In genomic region chr15:74463634-74464033, GRCh38 we compare ENCODE assay signal across 19 cellular contexts. TPM values are rescaled to one million over a fixed set of nuclear protein-coding genes. Genes with fewer than 3 reads are reported as not detected.
DNase-seq lines count a peak whose midpoint lies in the region; ATAC-seq and TF ChIP-seq lines count a peak whose summit lies in the region.
"Had no signal": no experiment of that assay in that cellular context is flagged by ENCODE, and none has a peak within 500 bp of the region (broad histone marks: within the 10 kb centered on the region; RNA-seq: fewer than 3 reads in every experiment).

No MANE protein-coding gene starts in this region.

- ATAC-seq in activated CD4-positive, alpha-beta T cell treated with anti-CD3 and anti-CD28 coated beads for 36 hours = no peak
- ATAC-seq in HG02642 (IDR thresholded peaks at IDR 0.05; ENCODE audit: poor library complexity, unreplicated experiment) (no peak), GM18520 (IDR thresholded peaks at IDR 0.05; ENCODE audit: unreplicated experiment) (no peak)

- peaks cover 46% of the 10 kb centered on the region for H3K4me1 Mint-ChIP-seq in activated CD4-positive, alpha-beta T cell treated with anti-CD3 and anti-CD28 coated beads for 36 hours
- peaks cover 44% of the 10 kb centered on the region for H3K4me1 Mint-ChIP-seq in activated CD4-positive, alpha-beta T cell treated with anti-CD3 and anti-CD28 coated beads, Interleukin-2, amount 10 ng/mL, durations not matched to agents 7 days and 5 days
- peaks cover 39% of the 10 kb centered on the region for H3K4me1 Mint-ChIP-seq in activated T-helper 2 cell treated with anti-CD3 and anti-CD28 coated beads, Interferon-gamma antibody, Interleukin-2, Interleukin-4, amounts not matched to agents 10 μg/mL and 5 μg/mL and 100 μg/mL, durations not matched to agents 14 hours and 24 hours and 36 hours (ENCODE audit: low read depth)
- peaks cover 31% of the 10 kb centered on the region for H3K4me1 Mint-ChIP-seq in neural crest cell

- H3K27ac Mint-ChIP-seq in activated CD4-positive, alpha-beta T cell treated with anti-CD3 and anti-CD28 coated beads for 36 hours = no peak overlapping the region
- no peak overlapping the region for H3K27ac Mint-ChIP-seq in activated CD4-positive, alpha-beta T cell treated with anti-CD3 and anti-CD28 coated beads, Interleukin-2, amount 10 ng/mL, durations not matched to agents 7 days and 5 days
- H3K27ac Mint-ChIP-seq in activated T-helper 2 cell treated with anti-CD3 and anti-CD28 coated beads, Interferon-gamma antibody, Interleukin-2, Interleukin-4, amounts not matched to agents 10 μg/mL and 5 μg/mL and 100 μg/mL, durations not matched to agents 14 hours and 24 hours and 36 hours = no peak overlapping the region
- no peak overlapping the region for H3K27ac Mint-ChIP-seq in neural crest cell (ENCODE audit: unreplicated experiment)

- POLR2A ChIA-PET in activated CD4-positive, alpha-beta T cell treated with anti-CD3 and anti-CD28 coated beads for 36 hours (lab: Charles Lee) = no interaction called here
- POLR2A ChIA-PET in activated CD4-positive, alpha-beta T cell treated with anti-CD3 and anti-CD28 coated beads, Interleukin-2, amount 10 ng/mL, durations not matched to agents 7 days and 5 days (lab: Charles Lee) = no interaction called here

- H3K27me3 Mint-ChIP-seq in activated CD4-positive, alpha-beta T cell treated with anti-CD3 and anti-CD28 coated beads for 36 hours = no peaks in the 10 kb centered on the region
- no peaks in the 10 kb centered on the region for H3K27me3 Mint-ChIP-seq in activated CD4-positive, alpha-beta T cell treated with anti-CD3 and anti-CD28 coated beads, Interleukin-2, amount 10 ng/mL, durations not matched to agents 7 days and 5 days
- H3K27me3 Mint-ChIP-seq in activated T-helper 2 cell treated with anti-CD3 and anti-CD28 coated beads, Interferon-gamma antibody, Interleukin-2, Interleukin-4, amounts not matched to agents 10 μg/mL and 5 μg/mL and 100 μg/mL, durations not matched to agents 14 hours and 24 hours and 36 hours (ENCODE audit: low read depth) = no peaks in the 10 kb centered on the region
- H3K27me3 Mint-ChIP-seq in neural crest cell (ENCODE audit: low read depth) = no peaks in the 10 kb centered on the region

- H3K36me3 Mint-ChIP-seq in activated CD4-positive, alpha-beta T cell treated with anti-CD3 and anti-CD28 coated beads for 36 hours (ENCODE audit: low read depth) = peaks cover 21% of the 10 kb centered on the region
- H3K36me3 Mint-ChIP-seq in activated CD4-positive, alpha-beta T cell treated with anti-CD3 and anti-CD28 coated beads, Interleukin-2, amount 10 ng/mL, durations not matched to agents 7 days and 5 days (ENCODE audit: low read depth) = peaks cover 34% of the 10 kb centered on the region
- peaks cover 40% of the 10 kb centered on the region for H3K36me3 Mint-ChIP-seq in activated T-helper 2 cell treated with anti-CD3 and anti-CD28 coated beads, Interferon-gamma antibody, Interleukin-2, Interleukin-4, amounts not matched to agents 10 μg/mL and 5 μg/mL and 100 μg/mL, durations not matched to agents 14 hours and 24 hours and 36 hours (ENCODE audit: low read depth)
- peaks cover 19% of the 10 kb centered on the region for H3K36me3 Mint-ChIP-seq in neural crest cell (ENCODE audit: low read depth)

- H3K4me3 Mint-ChIP-seq in activated CD4-positive, alpha-beta T cell treated with anti-CD3 and anti-CD28 coated beads for 36 hours = peak overlapping the region; percentile 8
- H3K4me3 Mint-ChIP-seq in activated CD4-positive, alpha-beta T cell treated with anti-CD3 and anti-CD28 coated beads, Interleukin-2, amount 10 ng/mL, durations not matched to agents 7 days and 5 days = no peak overlapping the region
- H3K4me3 Mint-ChIP-seq in activated T-helper 2 cell treated with anti-CD3 and anti-CD28 coated beads, Interferon-gamma antibody, Interleukin-2, Interleukin-4, amounts not matched to agents 10 μg/mL and 5 μg/mL and 100 μg/mL, durations not matched to agents 14 hours and 24 hours and 36 hours (ENCODE audit: low read depth) = peak overlapping the region; percentile 9
- peak overlapping the region; percentile 54 for H3K4me3 Mint-ChIP-seq in neural crest cell

- H3K9me3 Mint-ChIP-seq in activated CD4-positive, alpha-beta T cell treated with anti-CD3 and anti-CD28 coated beads for 36 hours (ENCODE audit: low read depth) = peaks cover 2% of the 10 kb centered on the region
- peaks cover 4% of the 10 kb centered on the region for H3K9me3 Mint-ChIP-seq in activated CD4-positive, alpha-beta T cell treated with anti-CD3 and anti-CD28 coated beads, Interleukin-2, amount 10 ng/mL, durations not matched to agents 7 days and 5 days
- peaks cover 10% of the 10 kb centered on the region for H3K9me3 Mint-ChIP-seq in activated T-helper 2 cell treated with anti-CD3 and anti-CD28 coated beads, Interferon-gamma antibody, Interleukin-2, Interleukin-4, amounts not matched to agents 10 μg/mL and 5 μg/mL and 100 μg/mL, durations not matched to agents 14 hours and 24 hours and 36 hours
- peaks cover 2% of the 10 kb centered on the region for H3K9me3 Mint-ChIP-seq in neural crest cell

- intact Hi-C loops in activated CD4-positive, alpha-beta T cell treated with anti-CD3 and anti-CD28 coated beads for 36 hours (cut with DNase I, micrococcal nuclease) = loop anchor here in 1 of 2 experiments (5.0 kb wide), 2 partner anchors 324 to 496 kb away; no protein-coding TSS in a partner anchor
- intact Hi-C loops in activated T-helper 2 cell treated with anti-CD3 and anti-CD28 coated beads, Interferon-gamma antibody, Interleukin-2, Interleukin-4, amounts not matched to agents 10 μg/mL and 5 μg/mL and 100 μg/mL, durations not matched to agents 14 hours and 24 hours and 36 hours (cut with micrococcal nuclease) = loop anchor here (10.0 kb wide), 2 partner anchors 469 to 991 kb away; partner anchors contain the start of genes PML, SIN3A and STOML1
- intact Hi-C loops in left ventricle myocardium inferior (cut with micrococcal nuclease) = no loop called here

- peaks cover 3% of the 10 kb centered on the region for H3K9me3 ChIP-seq in left ventricle myocardium inferior (replicated peaks)
- H3K9me3 ChIP-seq: BE2C, upper lobe of left lung had no signal

- peaks cover under 1% of the 10 kb centered on the region for H3K36me3 ChIP-seq in left ventricle myocardium inferior
- H3K36me3 ChIP-seq: brain microvascular endothelial cell had no signal

- CTCF ChIA-PET in activated CD4-positive, alpha-beta T cell treated with anti-CD3 and anti-CD28 coated beads for 36 hours (lab: Charles Lee) = interaction anchor here (1.0 kb wide), 1 partner anchor 182 kb away, joined by 5 read pairs; no protein-coding TSS in a partner anchor
- CTCF ChIA-PET in activated CD4-positive, alpha-beta T cell treated with anti-CD3 and anti-CD28 coated beads, Interleukin-2, amount 10 ng/mL, durations not matched to agents 7 days and 5 days (lab: Charles Lee) = interaction anchor here (1.1 kb wide), 1 partner anchor 33 kb away, joined by 3 read pairs; no protein-coding TSS in a partner anchor

- peaks cover 22% of the 10 kb centered on the region for H3K4me1 ChIP-seq in left ventricle myocardium inferior
- H3K4me1 ChIP-seq: BE2C had no signal

- TF ChIP-seq CTCF in GM12875 (IDR thresholded peaks at IDR 0.05; ENCODE audit: borderline replicate concordance, insufficient read depth, low read depth, low read length) (no peak), neural crest cell (conservative IDR thresholded peaks at IDR 0.05) (no peak), left ventricle myocardium inferior (IDR thresholded peaks at IDR 0.05; ENCODE audit: borderline replicate concordance) (no peak)

- no peaks in the 10 kb centered on the region for H3K27me3 ChIP-seq in left ventricle myocardium inferior (ENCODE audit: low read depth)
- H3K27me3 ChIP-seq: BE2C, brain microvascular endothelial cell, upper lobe of left lung had no signal

- DNase-seq in activated CD4-positive, alpha-beta T cell treated with anti-CD3 and anti-CD28 coated beads for 36 hours = no peak
- no peak for DNase-seq in activated CD4-positive, alpha-beta T cell treated with anti-CD3 and anti-CD28 coated beads, Interleukin-2, amount 10 ng/mL, durations not matched to agents 7 days and 5 days
- DNase-seq in activated T-helper 2 cell treated with anti-CD3 and anti-CD28 coated beads, Interferon-gamma antibody, Interleukin-2, Interleukin-4, amounts not matched to agents 10 μg/mL and 5 μg/mL and 100 μg/mL, durations not matched to agents 14 hours and 24 hours and 36 hours (ENCODE audit: low spot score) = no peak
- DNase-seq in neural crest cell (ENCODE audit: low read depth, low spot score) (no peak), left ventricle myocardium inferior (no peak)
- DNase-seq: 8988T; activated CD4-positive, alpha-beta T cell treated with anti-CD3 and anti-CD28 coated beads, Interleukin-2, amount 50 U/mL, for 1 hour; activated T-cell treated with anti-CD3 and anti-CD28 coated beads, Interleukin-2, amount 50 U/mL, for 1 hour; BE2C; brain microvascular endothelial cell; NCI-H1048; NCI-H2081; NCI-H446 treated with DMSO at 0.1 percent for 48 hours; stimulated activated naive CD4-positive, alpha-beta T cell treated with Interleukin-2 at 50 U/mL for 16 hours had no signal

- no peak overlapping the region for H3K27ac ChIP-seq in left ventricle myocardium inferior (replicated peaks)
- H3K27ac ChIP-seq: brain microvascular endothelial cell, coronary artery, upper lobe of left lung had no signal

- H3K4me3 ChIP-seq in GM12875 (ENCODE audit: low read depth, low read length) = peak overlapping the region; percentile 95
- H3K4me3 ChIP-seq in left ventricle myocardium inferior = no peak overlapping the region
- H3K4me3 ChIP-seq: coronary artery, upper lobe of left lung had no signal

RNA-seq across cellular contexts. Expression of gene UBL7, which starts 2.7 kb away (rescaled TPM):
- 10 to 100 TPM; 47.5 to 48.6 TPM for total RNA-seq in activated CD4-positive, alpha-beta T cell treated with anti-CD3 and anti-CD28 coated beads for 36 hours
- total RNA-seq in activated CD4-positive, alpha-beta T cell treated with anti-CD3 and anti-CD28 coated beads, Interleukin-2, amount 10 ng/mL, durations not matched to agents 7 days and 5 days = 10 to 100 TPM; 52.2 to 53.7 TPM
- total RNA-seq in activated T-helper 2 cell treated with anti-CD3 and anti-CD28 coated beads, Interferon-gamma antibody, Interleukin-2, Interleukin-4, amounts not matched to agents 10 μg/mL and 5 μg/mL and 100 μg/mL, durations not matched to agents 14 hours and 24 hours and 36 hours = 55.3 and 59.1 TPM in 2 replicates
- total RNA-seq in neural crest cell = 43.7 and 50.1 TPM in 2 replicates
- 52.3 TPM for total RNA-seq in left ventricle myocardium inferior

RNA-seq across cellular contexts. Expression of gene SEMA7A, which starts 29.9 kb away (rescaled TPM):
- total RNA-seq in activated CD4-positive, alpha-beta T cell treated with anti-CD3 and anti-CD28 coated beads for 36 hours = 10 to 100 TPM; 57.3 to 57.7 TPM
- 1 to 10 TPM; 2.7 to 3.5 TPM for total RNA-seq in activated CD4-positive, alpha-beta T cell treated with anti-CD3 and anti-CD28 coated beads, Interleukin-2, amount 10 ng/mL, durations not matched to agents 7 days and 5 days
- 45.9 and 50.3 TPM in 2 replicates for total RNA-seq in activated T-helper 2 cell treated with anti-CD3 and anti-CD28 coated beads, Interferon-gamma antibody, Interleukin-2, Interleukin-4, amounts not matched to agents 10 μg/mL and 5 μg/mL and 100 μg/mL, durations not matched to agents 14 hours and 24 hours and 36 hours
- total RNA-seq in neural crest cell (12.3 and 14.4 TPM in 2 replicates), left ventricle myocardium inferior (1.5 TPM)
